In genomic region chr7:31488562-31489203, GRCh38 we compare ENCODE assay signal across 9 cellular contexts. TPM values are rescaled to one million over a fixed set of nuclear protein-coding genes. Genes with fewer than 3 reads are reported as not detected.
DNase-seq lines count a peak whose midpoint lies in the region; ATAC-seq and TF ChIP-seq lines count a peak whose summit lies in the region.
"Had no signal": no experiment of that assay in that cellular context is flagged by ENCODE, and none has a peak within 500 bp of the region (broad histone marks: within the 10 kb centered on the region; RNA-seq: fewer than 3 reads in every experiment).

No MANE protein-coding gene starts in this region.

- TF ChIP-seq CTCF in Caco-2 (IDR thresholded peaks at IDR 0.05; ENCODE audit: insufficient read depth in 1 of 2, low read depth in 1 of 2, low read length in 1 of 2, severe bottlenecking in 1 of 2, unreplicated experiment in 1 of 2), result peak; percentile 61 to 69

- ATAC-seq in GM18519 (IDR thresholded peaks at IDR 0.05; ENCODE audit: low FRiP score, unreplicated experiment) (peak; percentile 96), HG02884 (IDR thresholded peaks at IDR 0.05; ENCODE audit: unreplicated experiment) (peak; percentile 99)
- ATAC-seq in activated T-cell treated with anti-CD3 and anti-CD28 coated beads, Interleukin-2, amount 50 U/mL, for 72 hours (replicated peaks in 1 of 2), result peak; percentile 53 to 70

- no peaks in the 10 kb centered on the region for H3K27me3 ChIP-seq in Caco-2 (replicated peaks; ENCODE audit: control insufficient read depth, insufficient read depth, low read length)

- H3K4me1 ChIP-seq in Caco-2, result peaks cover 17% of the 10 kb centered on the region

- no peaks in the 10 kb centered on the region for H3K9me3 ChIP-seq in Caco-2

- CTCF ChIA-PET in Caco-2 (lab: Charles Lee), result no interaction called here

- H3K27me3 Mint-ChIP-seq in Caco-2 (ENCODE audit: insufficient read depth, unreplicated experiment), result no peaks in the 10 kb centered on the region
- H3K27me3 Mint-ChIP-seq in activated T-cell treated with anti-CD3 and anti-CD28 coated beads, Interleukin-2, amount 50 U/mL, for 72 hours (ENCODE audit: low read depth), result no peaks in the 10 kb centered on the region

- H3K4me1 Mint-ChIP-seq in Caco-2 (ENCODE audit: low read depth, unreplicated experiment), result no peaks in the 10 kb centered on the region
- H3K4me1 Mint-ChIP-seq in activated T-cell treated with anti-CD3 and anti-CD28 coated beads, Interleukin-2, amount 50 U/mL, for 72 hours (ENCODE audit: low read depth), result no peaks in the 10 kb centered on the region

- no TSS peak for BruUV-seq in Caco-2 (replicated peaks; lab: Mats Ljungman, UMichigan)

- H3K27ac Mint-ChIP-seq in Caco-2 (ENCODE audit: unreplicated experiment), result no peak overlapping the region
- no peak overlapping the region for H3K27ac Mint-ChIP-seq in activated T-cell treated with anti-CD3 and anti-CD28 coated beads, Interleukin-2, amount 50 U/mL, for 72 hours

- intact Hi-C loops in Caco-2 (cut with micrococcal nuclease; ENCODE audit: unreplicated experiment), result loop anchor here (1.0 to 2.0 kb wide), 3 partner anchors 45 to 296 kb away; no protein-coding TSS in a partner anchor

- no peaks in the 10 kb centered on the region for H3K36me3 ChIP-seq in Caco-2 (ENCODE audit: control insufficient read depth, insufficient read depth, low read length)

- DNase-seq in Caco-2 (peak; percentile 62 to 63), NCI-H187 treated with DMSO at 0.1 percent for 48 hours (lab: John Stamatoyannopoulos, UW) (peak; percentile 10), hippocampal formation (lab: John Stamatoyannopoulos, UW) (peak; percentile 35 to 41)
- DNase-seq in activated T-cell treated with anti-CD3 and anti-CD28 coated beads, Interleukin-2, amount 50 U/mL, for 72 hours, result peak; percentile 45 to 62
- peak; percentile 0 for DNase-seq in stimulated activated CD8-positive, alpha-beta memory T cell treated with anti-CD3 and anti-CD28 coated beads, Interleukin-15, amount 100 ng/mL, for 1 hour (ENCODE audit: low read depth)
- DNase-seq in effector CD8-positive, alpha-beta T cell (lab: John Stamatoyannopoulos, UW), result no peak

- POLR2A ChIA-PET in Caco-2 (lab: Charles Lee), result no interaction called here

- H3K36me3 Mint-ChIP-seq in Caco-2 (ENCODE audit: insufficient read depth, unreplicated experiment), result no peaks in the 10 kb centered on the region
- H3K36me3 Mint-ChIP-seq in activated T-cell treated with anti-CD3 and anti-CD28 coated beads, Interleukin-2, amount 50 U/mL, for 72 hours (ENCODE audit: insufficient read depth in 2 of 2), result no peaks in the 10 kb centered on the region

- H3K4me3 Mint-ChIP-seq in Caco-2 (ENCODE audit: unreplicated experiment), result no peak overlapping the region
- H3K4me3 Mint-ChIP-seq in activated T-cell treated with anti-CD3 and anti-CD28 coated beads, Interleukin-2, amount 50 U/mL, for 72 hours, result no peak overlapping the region

- no peaks in the 10 kb centered on the region for H3K9me3 Mint-ChIP-seq in Caco-2 (ENCODE audit: unreplicated experiment)
- H3K9me3 Mint-ChIP-seq in activated T-cell treated with anti-CD3 and anti-CD28 coated beads, Interleukin-2, amount 50 U/mL, for 72 hours, result peaks cover 0 to 1% of the 10 kb centered on the region in 2 donors

- H3K4me3 ChIP-seq in Caco-2 (ENCODE audit: low read depth, low read length), result no peak overlapping the region

RNA-seq across cellular contexts. Expression of gene ITPRID1, which starts 25.2 kb away (rescaled TPM):
- total RNA-seq in Caco-2 (2022), result 0.09 and 0.26 TPM in 2 replicates
- not detected for total RNA-seq in activated T-cell treated with anti-CD3 and anti-CD28 coated beads, Interleukin-2, amount 50 U/mL, for 72 hours
- total RNA-seq: activated CD8-positive, alpha-beta memory T cell treated with anti-CD3 and anti-CD28 coated beads for 36 hours had no signal
